ENCODE assay signal across 1 cellular context in the genomic region with DNA sequence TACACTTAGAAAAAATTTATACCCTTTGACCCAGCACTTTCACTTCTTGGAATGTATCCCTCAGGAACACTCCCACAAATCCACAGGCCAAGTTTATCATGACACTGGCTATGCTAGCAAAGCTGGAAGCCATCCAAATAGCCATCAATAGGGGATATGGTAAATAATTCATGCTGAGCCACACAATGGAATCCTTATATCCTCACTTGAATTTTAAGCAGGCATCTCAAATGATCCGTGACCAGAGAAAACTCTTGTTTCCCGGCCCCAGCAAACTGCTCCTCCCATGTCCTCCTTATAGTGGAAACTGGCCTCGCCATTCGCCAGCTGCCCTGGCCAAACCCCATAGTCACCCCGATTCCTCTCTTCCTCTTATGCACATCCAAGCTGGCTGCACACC.
TF ChIP-seq lines count a peak whose summit lies in the region.

No MANE protein-coding gene starts in this region.

TF ChIP-seq in HEK293, 187 proteins besides CTCF, POLR2A, EP300 and RAD21 (continued from another document and continues in another):
- TF ChIP-seq, protein P1, sequence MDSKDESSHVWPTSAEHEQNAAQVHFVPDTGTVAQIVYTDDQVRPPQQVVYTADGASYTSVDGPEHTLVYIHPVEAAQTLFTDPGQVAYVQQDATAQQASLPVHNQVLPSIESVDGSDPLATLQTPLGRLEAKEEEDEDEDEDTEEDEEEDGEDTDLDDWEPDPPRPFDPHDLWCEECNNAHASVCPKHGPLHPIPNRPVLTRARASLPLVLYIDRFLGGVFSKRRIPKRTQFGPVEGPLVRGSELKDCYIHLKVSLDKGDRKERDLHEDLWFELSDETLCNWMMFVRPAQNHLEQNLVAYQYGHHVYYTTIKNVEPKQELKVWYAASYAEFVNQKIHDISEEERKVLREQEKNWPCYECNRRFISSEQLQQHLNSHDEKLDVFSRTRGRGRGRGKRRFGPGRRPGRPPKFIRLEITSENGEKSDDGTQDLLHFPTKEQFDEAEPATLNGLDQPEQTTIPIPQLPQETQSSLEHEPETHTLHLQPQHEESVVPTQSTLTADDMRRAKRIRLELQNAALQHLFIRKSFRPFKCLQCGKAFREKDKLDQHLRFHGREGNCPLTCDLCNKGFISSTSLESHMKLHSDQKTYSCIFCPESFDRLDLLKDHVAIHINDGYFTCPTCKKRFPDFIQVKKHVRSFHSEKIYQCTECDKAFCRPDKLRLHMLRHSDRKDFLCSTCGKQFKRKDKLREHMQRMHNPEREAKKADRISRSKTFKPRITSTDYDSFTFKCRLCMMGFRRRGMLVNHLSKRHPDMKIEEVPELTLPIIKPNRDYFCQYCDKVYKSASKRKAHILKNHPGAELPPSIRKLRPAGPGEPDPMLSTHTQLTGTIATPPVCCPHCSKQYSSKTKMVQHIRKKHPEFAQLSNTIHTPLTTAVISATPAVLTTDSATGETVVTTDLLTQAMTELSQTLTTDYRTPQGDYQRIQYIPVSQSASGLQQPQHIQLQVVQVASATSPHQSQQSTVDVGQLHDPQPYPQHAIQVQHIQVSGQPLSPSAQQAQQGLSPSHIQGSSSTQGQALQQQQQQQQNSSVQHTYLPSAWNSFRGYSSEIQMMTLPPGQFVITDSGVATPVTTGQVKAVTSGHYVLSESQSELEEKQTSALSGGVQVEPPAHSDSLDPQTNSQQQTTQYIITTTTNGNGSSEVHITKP (tag by site-specific recombination; IDR thresholded peaks at IDR 0.05) = peak; percentile 70
- TF ChIP-seq ZNF423 (tag by site-specific recombination; IDR thresholded peaks at IDR 0.05) = no peak
- TF ChIP-seq ZNF138 (tag by site-specific recombination; IDR thresholded peaks at IDR 0.05; ENCODE audit: borderline replicate concordance) = no peak
- no peak for TF ChIP-seq ZNF311 (tag by site-specific recombination; IDR thresholded peaks at IDR 0.05; ENCODE audit: borderline replicate concordance)
- peak; percentile 52; the same call in 1 of the 2 replicates for TF ChIP-seq GLIS2 (tag by site-specific recombination; IDR thresholded peaks at IDR 0.05)
- TF ChIP-seq, protein P2, sequence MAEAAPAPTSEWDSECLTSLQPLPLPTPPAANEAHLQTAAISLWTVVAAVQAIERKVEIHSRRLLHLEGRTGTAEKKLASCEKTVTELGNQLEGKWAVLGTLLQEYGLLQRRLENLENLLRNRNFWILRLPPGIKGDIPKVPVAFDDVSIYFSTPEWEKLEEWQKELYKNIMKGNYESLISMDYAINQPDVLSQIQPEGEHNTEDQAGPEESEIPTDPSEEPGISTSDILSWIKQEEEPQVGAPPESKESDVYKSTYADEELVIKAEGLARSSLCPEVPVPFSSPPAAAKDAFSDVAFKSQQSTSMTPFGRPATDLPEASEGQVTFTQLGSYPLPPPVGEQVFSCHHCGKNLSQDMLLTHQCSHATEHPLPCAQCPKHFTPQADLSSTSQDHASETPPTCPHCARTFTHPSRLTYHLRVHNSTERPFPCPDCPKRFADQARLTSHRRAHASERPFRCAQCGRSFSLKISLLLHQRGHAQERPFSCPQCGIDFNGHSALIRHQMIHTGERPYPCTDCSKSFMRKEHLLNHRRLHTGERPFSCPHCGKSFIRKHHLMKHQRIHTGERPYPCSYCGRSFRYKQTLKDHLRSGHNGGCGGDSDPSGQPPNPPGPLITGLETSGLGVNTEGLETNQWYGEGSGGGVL (tag by site-specific recombination; IDR thresholded peaks at IDR 0.05) = peak; percentile 77
- TF ChIP-seq ZNF544 (tag by site-specific recombination; IDR thresholded peaks at IDR 0.05) = no peak
- TF ChIP-seq, protein P3, sequence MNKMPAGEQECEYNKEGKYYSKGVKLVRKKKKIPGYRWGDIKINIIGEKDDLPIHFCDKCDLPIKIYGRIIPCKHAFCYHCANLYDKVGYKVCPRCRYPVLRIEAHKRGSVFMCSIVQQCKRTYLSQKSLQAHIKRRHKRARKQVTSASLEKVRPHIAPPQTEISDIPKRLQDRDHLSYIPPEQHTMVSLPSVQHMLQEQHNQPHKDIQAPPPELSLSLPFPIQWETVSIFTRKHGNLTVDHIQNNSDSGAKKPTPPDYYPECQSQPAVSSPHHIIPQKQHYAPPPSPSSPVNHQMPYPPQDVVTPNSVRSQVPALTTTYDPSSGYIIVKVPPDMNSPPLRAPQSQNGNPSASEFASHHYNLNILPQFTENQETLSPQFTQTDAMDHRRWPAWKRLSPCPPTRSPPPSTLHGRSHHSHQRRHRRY (tag by site-specific recombination; IDR thresholded peaks at IDR 0.05) = 0 out of 2 replicates have a peak, but pooled peaks have one; percentile 46
- no peak for TF ChIP-seq ZNF707 (tag by site-specific recombination; IDR thresholded peaks at IDR 0.05)
- TF ChIP-seq ZBTB17 (tag by site-specific recombination; IDR thresholded peaks at IDR 0.05) = peak; percentile 89
- TF ChIP-seq ZNF660 (tag by site-specific recombination; IDR thresholded peaks at IDR 0.05) = peak; percentile 93
- TF ChIP-seq ZNF747 (tag by site-specific recombination; IDR thresholded peaks at IDR 0.05) = no peak
- no peak for TF ChIP-seq ZNF174 (tag by site-specific recombination; IDR thresholded peaks at IDR 0.05)
- TF ChIP-seq, protein P4, sequence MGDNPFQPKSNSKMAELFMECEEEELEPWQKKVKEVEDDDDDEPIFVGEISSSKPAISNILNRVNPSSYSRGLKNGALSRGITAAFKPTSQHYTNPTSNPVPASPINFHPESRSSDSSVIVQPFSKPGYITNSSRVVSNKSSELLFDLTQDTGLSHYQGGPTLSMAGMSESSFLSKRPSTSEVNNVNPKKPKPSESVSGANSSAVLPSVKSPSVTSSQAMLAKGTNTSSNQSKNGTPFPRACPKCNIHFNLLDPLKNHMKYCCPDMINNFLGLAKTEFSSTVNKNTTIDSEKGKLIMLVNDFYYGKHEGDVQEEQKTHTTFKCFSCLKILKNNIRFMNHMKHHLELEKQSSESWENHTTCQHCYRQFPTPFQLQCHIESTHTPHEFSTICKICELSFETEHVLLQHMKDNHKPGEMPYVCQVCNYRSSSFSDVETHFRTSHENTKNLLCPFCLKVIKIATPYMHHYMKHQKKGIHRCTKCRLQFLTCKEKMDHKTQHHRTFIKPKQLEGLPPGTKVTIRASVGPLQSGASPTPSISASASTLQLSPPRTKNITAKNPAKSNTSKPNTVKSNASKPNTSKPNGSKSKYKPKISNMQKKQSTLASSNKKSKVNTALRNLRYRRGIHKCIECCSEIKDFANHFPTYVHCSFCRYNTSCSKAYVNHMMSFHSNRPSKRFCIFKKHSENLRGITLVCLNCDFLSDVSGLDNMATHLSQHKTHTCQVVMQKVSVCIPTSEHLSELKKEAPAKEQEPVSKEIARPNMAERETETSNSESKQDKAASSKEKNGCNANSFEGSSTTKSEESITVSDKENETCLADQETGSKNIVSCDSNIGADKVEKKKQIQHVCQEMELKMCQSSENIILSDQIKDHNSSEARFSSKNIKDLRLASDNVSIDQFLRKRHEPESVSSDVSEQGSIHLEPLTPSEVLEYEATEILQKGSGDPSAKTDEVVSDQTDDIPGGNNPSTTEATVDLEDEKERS (tag by site-specific recombination; IDR thresholded peaks at IDR 0.05) = no peak
- no peak; the same call in 1 of the 2 replicates for TF ChIP-seq GLI2 (tag by site-specific recombination; IDR thresholded peaks at IDR 0.05; ENCODE audit: borderline replicate concordance, low read depth)
- TF ChIP-seq OVOL3 (tag by site-specific recombination; IDR thresholded peaks at IDR 0.05) = peak; percentile 92
- TF ChIP-seq, protein P5, sequence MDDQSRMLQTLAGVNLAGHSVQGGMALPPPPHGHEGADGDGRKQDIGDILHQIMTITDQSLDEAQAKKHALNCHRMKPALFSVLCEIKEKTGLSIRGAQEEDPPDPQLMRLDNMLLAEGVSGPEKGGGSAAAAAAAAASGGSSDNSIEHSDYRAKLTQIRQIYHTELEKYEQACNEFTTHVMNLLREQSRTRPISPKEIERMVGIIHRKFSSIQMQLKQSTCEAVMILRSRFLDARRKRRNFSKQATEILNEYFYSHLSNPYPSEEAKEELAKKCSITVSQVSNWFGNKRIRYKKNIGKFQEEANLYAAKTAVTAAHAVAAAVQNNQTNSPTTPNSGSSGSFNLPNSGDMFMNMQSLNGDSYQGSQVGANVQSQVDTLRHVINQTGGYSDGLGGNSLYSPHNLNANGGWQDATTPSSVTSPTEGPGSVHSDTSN (CRISPR knock-in tag; IDR thresholded peaks at IDR 0.05) = no peak
- TF ChIP-seq, protein P6, sequence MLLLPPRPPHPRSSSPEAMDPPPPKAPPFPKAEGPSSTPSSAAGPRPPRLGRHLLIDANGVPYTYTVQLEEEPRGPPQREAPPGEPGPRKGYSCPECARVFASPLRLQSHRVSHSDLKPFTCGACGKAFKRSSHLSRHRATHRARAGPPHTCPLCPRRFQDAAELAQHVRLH (tag by site-specific recombination; IDR thresholded peaks at IDR 0.05) = peak; percentile 85
- TF ChIP-seq ZNF626 (tag by site-specific recombination; IDR thresholded peaks at IDR 0.05) = no peak
- no peak for TF ChIP-seq ZNF514 (tag by site-specific recombination; IDR thresholded peaks at IDR 0.05)
- TF ChIP-seq ZNF223 (tag by site-specific recombination; IDR thresholded peaks at IDR 0.05) = no peak
- no peak for TF ChIP-seq EGR2 (tag by site-specific recombination; IDR thresholded peaks at IDR 0.05; ENCODE audit: low read depth)
- TF ChIP-seq, protein P7, sequence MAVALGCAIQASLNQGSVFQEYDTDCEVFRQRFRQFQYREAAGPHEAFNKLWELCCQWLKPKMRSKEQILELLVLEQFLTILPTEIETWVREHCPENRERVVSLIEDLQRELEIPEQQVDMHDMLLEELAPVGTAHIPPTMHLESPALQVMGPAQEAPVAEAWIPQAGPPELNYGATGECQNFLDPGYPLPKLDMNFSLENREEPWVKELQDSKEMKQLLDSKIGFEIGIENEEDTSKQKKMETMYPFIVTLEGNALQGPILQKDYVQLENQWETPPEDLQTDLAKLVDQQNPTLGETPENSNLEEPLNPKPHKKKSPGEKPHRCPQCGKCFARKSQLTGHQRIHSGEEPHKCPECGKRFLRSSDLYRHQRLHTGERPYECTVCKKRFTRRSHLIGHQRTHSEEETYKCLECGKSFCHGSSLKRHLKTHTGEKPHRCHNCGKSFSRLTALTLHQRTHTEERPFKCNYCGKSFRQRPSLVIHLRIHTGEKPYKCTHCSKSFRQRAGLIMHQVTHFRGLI (tag by site-specific recombination; IDR thresholded peaks at IDR 0.05) = peak; percentile 47; the same call in 1 of the 2 replicates
- no peak for TF ChIP-seq ZNF426 (tag by site-specific recombination; IDR thresholded peaks at IDR 0.05)
- TF ChIP-seq IKZF3 (tag by site-specific recombination; IDR thresholded peaks at IDR 0.05) = peak; percentile 78
- peak; percentile 99 for TF ChIP-seq SP7 (tag by site-specific recombination; IDR thresholded peaks at IDR 0.05)
- peak; percentile 52; the same call in 1 of the 2 replicates for TF ChIP-seq ZBTB48 (tag by site-specific recombination; IDR thresholded peaks at IDR 0.05)
- TF ChIP-seq WT1 (tag by site-specific recombination; IDR thresholded peaks at IDR 0.05) = peak; percentile 99
- TF ChIP-seq BCL11A (tag by site-specific recombination; IDR thresholded peaks at IDR 0.05; ENCODE audit: low read depth) = peak; percentile 95; the same call in 1 of the 2 replicates
- no peak for TF ChIP-seq ZNF354C (tag by site-specific recombination; IDR thresholded peaks at IDR 0.05; ENCODE audit: borderline replicate concordance, low read depth)
- TF ChIP-seq ZNF211 (tag by site-specific recombination; IDR thresholded peaks at IDR 0.05; ENCODE audit: low read depth) = no peak
- TF ChIP-seq, protein P8, sequence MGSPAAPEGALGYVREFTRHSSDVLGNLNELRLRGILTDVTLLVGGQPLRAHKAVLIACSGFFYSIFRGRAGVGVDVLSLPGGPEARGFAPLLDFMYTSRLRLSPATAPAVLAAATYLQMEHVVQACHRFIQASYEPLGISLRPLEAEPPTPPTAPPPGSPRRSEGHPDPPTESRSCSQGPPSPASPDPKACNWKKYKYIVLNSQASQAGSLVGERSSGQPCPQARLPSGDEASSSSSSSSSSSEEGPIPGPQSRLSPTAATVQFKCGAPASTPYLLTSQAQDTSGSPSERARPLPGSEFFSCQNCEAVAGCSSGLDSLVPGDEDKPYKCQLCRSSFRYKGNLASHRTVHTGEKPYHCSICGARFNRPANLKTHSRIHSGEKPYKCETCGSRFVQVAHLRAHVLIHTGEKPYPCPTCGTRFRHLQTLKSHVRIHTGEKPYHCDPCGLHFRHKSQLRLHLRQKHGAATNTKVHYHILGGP (tag by site-specific recombination; IDR thresholded peaks at IDR 0.05) = peak; percentile 58
- peak; percentile 94; the same call in 1 of the 2 replicates for TF ChIP-seq KLF7 (tag by site-specific recombination; IDR thresholded peaks at IDR 0.05; ENCODE audit: borderline replicate concordance)
- TF ChIP-seq ZNF175 (tag by site-specific recombination; IDR thresholded peaks at IDR 0.05) = no peak
- TF ChIP-seq, protein P9, sequence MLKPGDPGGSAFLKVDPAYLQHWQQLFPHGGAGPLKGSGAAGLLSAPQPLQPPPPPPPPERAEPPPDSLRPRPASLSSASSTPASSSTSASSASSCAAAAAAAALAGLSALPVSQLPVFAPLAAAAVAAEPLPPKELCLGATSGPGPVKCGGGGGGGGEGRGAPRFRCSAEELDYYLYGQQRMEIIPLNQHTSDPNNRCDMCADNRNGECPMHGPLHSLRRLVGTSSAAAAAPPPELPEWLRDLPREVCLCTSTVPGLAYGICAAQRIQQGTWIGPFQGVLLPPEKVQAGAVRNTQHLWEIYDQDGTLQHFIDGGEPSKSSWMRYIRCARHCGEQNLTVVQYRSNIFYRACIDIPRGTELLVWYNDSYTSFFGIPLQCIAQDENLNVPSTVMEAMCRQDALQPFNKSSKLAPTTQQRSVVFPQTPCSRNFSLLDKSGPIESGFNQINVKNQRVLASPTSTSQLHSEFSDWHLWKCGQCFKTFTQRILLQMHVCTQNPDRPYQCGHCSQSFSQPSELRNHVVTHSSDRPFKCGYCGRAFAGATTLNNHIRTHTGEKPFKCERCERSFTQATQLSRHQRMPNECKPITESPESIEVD (tag by site-specific recombination; IDR thresholded peaks at IDR 0.05) = peak; percentile 99
- peak; percentile 54; the same call in 1 of the 2 replicates for TF ChIP-seq ZBTB20 (tag by site-specific recombination; IDR thresholded peaks at IDR 0.05)
- no peak for TF ChIP-seq ZNF350 (tag by site-specific recombination; IDR thresholded peaks at IDR 0.05)
- TF ChIP-seq ZNF530 (tag by site-specific recombination; IDR thresholded peaks at IDR 0.05; ENCODE audit: low read depth) = no peak
- no peak for TF ChIP-seq ZNF600 (tag by site-specific recombination; IDR thresholded peaks at IDR 0.05)
- TF ChIP-seq ZNF114 (tag by site-specific recombination; IDR thresholded peaks at IDR 0.05) = no peak
- TF ChIP-seq ZFHX2 (tag by site-specific recombination; conservative IDR thresholded peaks at IDR 0.05) = no peak
- TF ChIP-seq, protein P10, sequence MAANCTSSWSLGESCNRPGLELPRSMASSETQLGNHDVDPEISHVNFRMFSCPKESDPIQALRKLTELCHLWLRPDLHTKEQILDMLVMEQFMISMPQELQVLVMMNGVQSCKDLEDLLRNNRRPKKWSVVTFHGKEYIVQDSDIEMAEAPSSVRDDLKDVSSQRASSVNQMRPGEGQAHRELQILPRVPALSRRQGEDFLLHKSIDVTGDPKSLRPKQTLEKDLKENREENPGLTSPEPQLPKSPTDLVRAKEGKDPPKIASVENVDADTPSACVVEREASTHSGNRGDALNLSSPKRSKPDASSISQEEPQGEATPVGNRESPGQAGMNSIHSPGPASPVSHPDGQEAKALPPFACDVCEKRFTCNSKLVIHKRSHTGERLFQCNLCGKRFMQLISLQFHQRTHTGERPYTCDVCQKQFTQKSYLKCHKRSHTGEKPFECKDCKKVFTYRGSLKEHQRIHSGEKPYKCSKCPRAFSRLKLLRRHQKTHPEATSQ (tag by site-specific recombination; IDR thresholded peaks at IDR 0.05) = no peak; the same call in 1 of the 2 replicates
- no peak for TF ChIP-seq ZNF221 (tag by site-specific recombination; IDR thresholded peaks at IDR 0.05; ENCODE audit: borderline replicate concordance)
- TF ChIP-seq HOXC10 (CRISPR knock-in tag; IDR thresholded peaks at IDR 0.05) = no peak
